Comparison of ENCODE assay signal across 10 cellular contexts in the genomic region with DNA sequence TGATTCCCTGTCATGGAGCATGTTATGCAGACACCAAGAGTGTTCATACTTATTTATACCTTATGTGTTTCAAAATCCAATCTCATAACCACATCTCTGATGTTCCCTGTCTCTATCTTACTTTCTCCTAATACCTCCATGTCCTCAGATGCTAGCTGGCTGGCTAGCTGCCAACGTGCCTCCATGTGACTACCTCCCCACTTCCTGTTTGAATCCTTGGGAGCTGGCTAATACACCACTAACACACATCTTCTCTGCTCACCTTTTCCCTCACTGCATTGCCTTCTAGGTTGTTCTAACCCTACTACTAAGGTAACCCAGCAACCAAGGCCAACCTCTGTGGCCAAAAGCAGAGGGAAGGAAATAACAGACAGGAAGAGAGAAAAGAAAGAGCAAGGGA. TPM values are rescaled to one million over a fixed set of nuclear protein-coding genes. Genes with fewer than 3 reads are reported as not detected.
DNase-seq lines count a peak whose midpoint lies in the region; ATAC-seq and TF ChIP-seq lines count a peak whose summit lies in the region.
"Had no signal": no experiment of that assay in that cellular context is flagged by ENCODE, and none has a peak within 500 bp of the region (broad histone marks: within the 10 kb centered on the region; RNA-seq: fewer than 3 reads in every experiment).

No MANE protein-coding gene starts in this region.

- H3K9me3 Mint-ChIP-seq in CD4-positive, alpha-beta T cell = peaks cover 9% of the 10 kb centered on the region
- H3K9me3 Mint-ChIP-seq in chondrocyte (ENCODE audit: low read depth) = peaks cover 22% of the 10 kb centered on the region

- intact Hi-C loops in CD4-positive, alpha-beta T cell (cut with DNase I, micrococcal nuclease) = no loop called here

- POLR2A ChIA-PET in CD4-positive, alpha-beta T cell (lab: Charles Lee) = no interaction called here

- H3K27me3 Mint-ChIP-seq in CD4-positive, alpha-beta T cell = no peaks in the 10 kb centered on the region
- H3K27me3 Mint-ChIP-seq in chondrocyte (ENCODE audit: low read depth) = no peaks in the 10 kb centered on the region
- H3K27me3 Mint-ChIP-seq: activated naive CD4-positive, alpha-beta T cell treated with anti-CD3 and anti-CD28 coated beads, Interleukin-2, amount 50 U/mL, for 24 hours had no signal

- no peak for TF ChIP-seq CTCF in CD4-positive, alpha-beta T cell (IDR thresholded peaks at IDR 0.05)
- TF ChIP-seq CTCF in epithelial cell of esophagus (IDR thresholded peaks at IDR 0.05; ENCODE audit: insufficient read depth, low read depth, low read length, missing control alignments) = no peak
- TF ChIP-seq CTCF in chondrocyte (IDR thresholded peaks at IDR 0.05) = no peak

- peaks cover 90% of the 10 kb centered on the region for H3K36me3 Mint-ChIP-seq in CD4-positive, alpha-beta T cell (ENCODE audit: low read depth)
- H3K36me3 Mint-ChIP-seq in chondrocyte (ENCODE audit: low read depth) = peaks cover 30% of the 10 kb centered on the region

- H3K27ac ChIP-seq in CD4-positive, alpha-beta T cell (ENCODE audit: low read depth, low read length) = no peak overlapping the region
- H3K27ac ChIP-seq: VCaP had no signal

- peak overlapping the region; percentile 0 for H3K27ac Mint-ChIP-seq in CD4-positive, alpha-beta T cell
- H3K27ac Mint-ChIP-seq in chondrocyte (ENCODE audit: unreplicated experiment) = no peak overlapping the region
- H3K27ac Mint-ChIP-seq: activated naive CD4-positive, alpha-beta T cell treated with anti-CD3 and anti-CD28 coated beads, Interleukin-2, amount 50 U/mL, for 24 hours; nephron progenitor cell had no signal

- H3K4me1 Mint-ChIP-seq in CD4-positive, alpha-beta T cell (ENCODE audit: low read depth) = peaks cover 28% of the 10 kb centered on the region
- H3K4me1 Mint-ChIP-seq in chondrocyte (ENCODE audit: low read depth) = no peaks in the 10 kb centered on the region
- H3K4me1 Mint-ChIP-seq: nephron progenitor cell had no signal

- DNase-seq in CD4-positive, alpha-beta T cell = peak in 1 of 10 experiments; percentile 5
- DNase-seq in COR-L47 (lab: John Stamatoyannopoulos, UW) (peak; percentile 7), NCI-H69 (lab: John Stamatoyannopoulos, UW) (peak; percentile 50), epithelial cell of esophagus (ENCODE audit: low read depth) (peak; percentile 51), islet precursor cell (no peak), chondrocyte (ENCODE audit: low spot score) (no peak), KG1 (lab: John Stamatoyannopoulos, UW) (no peak)
- DNase-seq: nephron progenitor cell had no signal

- H3K4me3 ChIP-seq in epithelial cell of esophagus (ENCODE audit: low read length) = no peak overlapping the region

- ATAC-seq in CD4-positive, alpha-beta T cell (ENCODE audit: poor library complexity) = no peak

- H3K9me3 ChIP-seq in CD4-positive, alpha-beta T cell (ENCODE audit: control insufficient read depth, low read length) = peaks cover 9% of the 10 kb centered on the region

- CTCF ChIA-PET in CD4-positive, alpha-beta T cell (lab: Charles Lee) = no interaction called here

- no peak overlapping the region for H3K4me3 Mint-ChIP-seq in CD4-positive, alpha-beta T cell
- no peak overlapping the region for H3K4me3 Mint-ChIP-seq in chondrocyte (ENCODE audit: unreplicated experiment)
- H3K4me3 Mint-ChIP-seq: activated naive CD4-positive, alpha-beta T cell treated with anti-CD3 and anti-CD28 coated beads, Interleukin-2, amount 50 U/mL, for 24 hours; nephron progenitor cell had no signal

- no peaks in the 10 kb centered on the region for H3K27me3 ChIP-seq in CD4-positive, alpha-beta T cell (ENCODE audit: control insufficient read depth, insufficient read depth, low read length)

RNA-seq across cellular contexts. Expression of gene TTC5, which starts 27.3 kb away (rescaled TPM):
- total RNA-seq in CD4-positive, alpha-beta T cell = 10 to 100 TPM in 1 of 2 experiments, 1 to 10 TPM in 1; 9.7 to 10.8 TPM
- 16.3 to 29.5 TPM (median 17.3 TPM) in 3 replicates for total RNA-seq in chondrocyte

RNA-seq across cellular contexts. Expression of gene OR11H4, which starts 39.3 kb away (rescaled TPM):
- total RNA-seq in CD4-positive, alpha-beta T cell = not detected
- not detected in 3 replicates for total RNA-seq in chondrocyte

RNA-seq across cellular contexts. Expression of gene OR11H7, which starts 49.6 kb away (rescaled TPM):
- total RNA-seq in CD4-positive, alpha-beta T cell = not detected
- not detected in 3 replicates for total RNA-seq in chondrocyte

RNA-seq across cellular contexts. Expression of gene CCNB1IP1, which starts 54.7 kb away (rescaled TPM):
- total RNA-seq in CD4-positive, alpha-beta T cell = 10 to 100 TPM; 26.2 to 27.4 TPM
- total RNA-seq in chondrocyte = 32.6 to 41.2 TPM (median 34.7 TPM) in 3 replicates

RNA-seq across cellular contexts. Expression of gene OR11H6, which starts 54.9 kb away (rescaled TPM):
- total RNA-seq in CD4-positive, alpha-beta T cell = not detected
- total RNA-seq in chondrocyte = not detected in 3 replicates

Comparison
In these comparisons a context has a peak if more than half of its experiments do, and no peak if none do; other contexts are left out.
1. DNase-seq: peak in COR-L47 (single experiment), NCI-H69 (single experiment) and epithelial cell of esophagus (single experiment); none in islet precursor cell (single experiment), chondrocyte (single experiment) and KG1 (single experiment).